ENCODE assay signal across 23 cellular contexts in genomic region chr7:129264534-129264933, GRCh38.
"Had no signal": no experiment of that assay in that cellular context is flagged by ENCODE, and none has a peak within 500 bp of the region (broad histone marks: within the 10 kb centered on the region; RNA-seq: fewer than 3 reads in every experiment).

No MANE protein-coding gene starts in this region.

- H3K9me3 ChIP-seq: colonic mucosa had no signal

- H3K4me1 ChIP-seq: colonic mucosa had no signal

- H3K4me3 Mint-ChIP-seq: activated B cell treated with CpG ODN at 0.5 μM for 24 hours; activated CD4-positive, alpha-beta memory T cell treated with anti-CD3 and anti-CD28 coated beads for 36 hours; activated CD4-positive, alpha-beta T cell treated with anti-CD3 and anti-CD28 coated beads, Interleukin-2, amount 10 ng/mL, durations not matched to agents 7 days and 5 days; activated naive CD4-positive, alpha-beta T cell treated with anti-CD3 and anti-CD28 coated beads for 36 hours; activated naive CD8-positive, alpha-beta T cell; activated T-cell treated with anti-CD3 and anti-CD28 coated beads, Interleukin-2, amount 50 U/mL, for 4 hours; T-cell had no signal

- H3K4me3 ChIP-seq: colonic mucosa had no signal

- H3K27me3 Mint-ChIP-seq: activated B cell treated with CpG ODN at 0.5 μM for 24 hours; activated CD4-positive, alpha-beta memory T cell treated with anti-CD3 and anti-CD28 coated beads for 36 hours; activated CD4-positive, alpha-beta T cell treated with anti-CD3 and anti-CD28 coated beads, Interleukin-2, amount 10 ng/mL, durations not matched to agents 7 days and 5 days; activated naive CD8-positive, alpha-beta T cell; T-cell had no signal

- H3K27ac ChIP-seq: colonic mucosa had no signal

- H3K27me3 ChIP-seq: colonic mucosa had no signal

- H3K36me3 ChIP-seq: colonic mucosa had no signal

- DNase-seq: activated B cell treated with CpG ODN at 0.5 μM for 24 hours; activated CD4-positive, alpha-beta memory T cell treated with anti-CD3 and anti-CD28 coated beads for 36 hours; activated CD4-positive, alpha-beta T cell treated with anti-CD3 and anti-CD28 coated beads for 1 hour; activated CD4-positive, alpha-beta T cell treated with anti-CD3 and anti-CD28 coated beads, Interleukin-2, amount 10 ng/mL, durations not matched to agents 7 days and 5 days; activated CD8-positive, alpha-beta memory T cell treated with anti-CD3 and anti-CD28 coated beads for 24 hours; activated effector memory CD4-positive, alpha-beta T cell treated with anti-CD3 and anti-CD28 coated beads, Interleukin-2, amount 50 U/mL, for 16 hours; activated naive CD4-positive, alpha-beta T cell treated with anti-CD3 and anti-CD28 coated beads for 36 hours; activated T-cell treated with anti-CD3 and anti-CD28 coated beads, Interleukin-2, amount 50 U/mL, for 4 hours; caudate nucleus; colonic mucosa; NCI-H1092; NCI-H1930; NCI-H226; NCI-H510A; NCI-H526 treated with DMSO at 0.1 percent for 48 hours; NCI-H82; RPMI8226; T-cell; T-helper 2 cell; T1000 had no signal

- H3K9me3 Mint-ChIP-seq: activated B cell treated with CpG ODN at 0.5 μM for 24 hours; activated CD4-positive, alpha-beta memory T cell treated with anti-CD3 and anti-CD28 coated beads for 36 hours; activated CD4-positive, alpha-beta T cell treated with anti-CD3 and anti-CD28 coated beads, Interleukin-2, amount 10 ng/mL, durations not matched to agents 7 days and 5 days; activated naive CD4-positive, alpha-beta T cell treated with anti-CD3 and anti-CD28 coated beads for 36 hours; activated T-cell treated with anti-CD3 and anti-CD28 coated beads, Interleukin-2, amount 50 U/mL, for 4 hours; T-cell had no signal

- ATAC-seq: activated T-cell treated with anti-CD3 and anti-CD28 coated beads, Interleukin-2, amount 50 U/mL, for 4 hours; Panc1; Right ventricle myocardium inferior; T-cell had no signal

- H3K36me3 Mint-ChIP-seq: activated CD4-positive, alpha-beta memory T cell treated with anti-CD3 and anti-CD28 coated beads for 36 hours; T-cell had no signal

- H3K27ac Mint-ChIP-seq: activated B cell treated with CpG ODN at 0.5 μM for 24 hours; activated CD4-positive, alpha-beta memory T cell treated with anti-CD3 and anti-CD28 coated beads for 36 hours; activated CD4-positive, alpha-beta T cell treated with anti-CD3 and anti-CD28 coated beads, Interleukin-2, amount 10 ng/mL, durations not matched to agents 7 days and 5 days; activated naive CD4-positive, alpha-beta T cell treated with anti-CD3 and anti-CD28 coated beads for 36 hours; activated naive CD8-positive, alpha-beta T cell; T-cell had no signal
